In the genomic region with DNA sequence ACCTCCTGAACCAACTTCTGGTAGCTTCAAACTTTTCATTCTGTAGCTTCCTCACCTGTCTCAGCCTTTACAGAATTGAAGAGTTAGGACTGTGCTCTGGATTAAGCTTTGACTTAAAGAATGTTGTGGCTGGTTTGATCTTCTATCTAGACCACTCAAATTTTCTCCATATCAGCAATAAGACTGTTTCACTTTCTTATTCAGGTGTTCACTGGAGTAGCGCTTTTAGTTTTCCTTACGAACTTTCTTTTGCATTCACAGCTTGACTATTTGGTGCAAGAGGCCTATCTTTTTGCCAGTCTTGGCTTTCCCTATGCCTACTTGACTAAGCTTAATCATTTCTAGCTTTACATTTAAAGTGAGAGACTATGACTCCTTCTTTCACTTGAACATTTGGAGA, we compare ENCODE assay signal across 17 cellular contexts. TPM values are rescaled to one million over a fixed set of nuclear protein-coding genes. Genes with fewer than 3 reads are reported as not detected.
DNase-seq lines count a peak whose midpoint lies in the region; ATAC-seq and TF ChIP-seq lines count a peak whose summit lies in the region.
"Had no signal": no experiment of that assay in that cellular context is flagged by ENCODE, and none has a peak within 500 bp of the region (broad histone marks: within the 10 kb centered on the region; RNA-seq: fewer than 3 reads in every experiment).

No MANE protein-coding gene starts in this region.

- WGBS in SK-N-SH (ENCODE audit: low lambda C conversion rate), result 97% methylated on average over 2 of the region's 2 CpGs

- peaks cover 3% of the 10 kb centered on the region for H3K9me3 Mint-ChIP-seq in activated CD4-positive, alpha-beta memory T cell treated with anti-CD3 and anti-CD28 coated beads, Interleukin-2, amount 10 ng/mL, durations not matched to agents 7 days and 5 days
- no peaks in the 10 kb centered on the region for H3K9me3 Mint-ChIP-seq in activated CD4-positive, alpha-beta memory T cell treated with anti-CD3 and anti-CD28 coated beads for 36 hours
- H3K9me3 Mint-ChIP-seq in CD4-positive, alpha-beta memory T cell, result peaks cover 0 to 6% (median 0%) of the 10 kb centered on the region in 8 donors
- peaks cover 8% of the 10 kb centered on the region for H3K9me3 Mint-ChIP-seq in activated T-helper 2 cell treated with anti-CD3 and anti-CD28 coated beads, Interferon-gamma antibody, Interleukin-2, Interleukin-4, amounts not matched to agents 10 μg/mL and 5 μg/mL and 100 μg/mL, durations not matched to agents 14 hours and 24 hours and 36 hours

- no peaks in the 10 kb centered on the region for H3K36me3 ChIP-seq in CD4-positive, alpha-beta memory T cell (ENCODE audit: insufficient read depth, low read length)
- H3K36me3 ChIP-seq in MM.1S (replicated peaks; ENCODE audit: insufficient read depth, low read length) (no peaks in the 10 kb centered on the region), SK-N-SH (replicated peaks in 1 of 2; ENCODE audit: control insufficient read depth in 1 of 2, insufficient read depth in 2 of 2, low read length in 1 of 2) (no peaks in the 10 kb centered on the region)

- H3K79me2 ChIP-seq in MM.1S (ENCODE audit: low read length) (no peaks in the 10 kb centered on the region), SK-N-SH (ENCODE audit: insufficient read depth) (no peaks in the 10 kb centered on the region)

- POLR2A ChIA-PET in activated CD4-positive, alpha-beta memory T cell treated with anti-CD3 and anti-CD28 coated beads, Interleukin-2, amount 10 ng/mL, durations not matched to agents 7 days and 5 days (lab: Charles Lee), result interaction anchor here (0.8 to 1.7 kb wide), 5 partner anchors 9 to 545 kb away, joined by 3 to 6 read pairs (median 3); a partner anchor contains a TSS
- POLR2A ChIA-PET in activated CD4-positive, alpha-beta memory T cell treated with anti-CD3 and anti-CD28 coated beads for 36 hours (lab: Charles Lee), result no interaction called here
- POLR2A ChIA-PET in CD4-positive, alpha-beta memory T cell (lab: Charles Lee; ENCODE audit: partially characterized antibody), result no interaction called here
- POLR2A ChIA-PET in SK-N-SH (lab: Yijun Ruan, JAX), result no interaction called here

- no peaks in the 10 kb centered on the region for H3K9me3 ChIP-seq in CD4-positive, alpha-beta memory T cell (ENCODE audit: control insufficient read depth in 1 of 2, low read length in 2 of 2)
- no peaks in the 10 kb centered on the region for H3K9me3 ChIP-seq in MM.1S (replicated peaks; ENCODE audit: insufficient read depth, low read length)
- H3K9me3 ChIP-seq in SK-N-SH, result no peaks in the 10 kb centered on the region

- no peak for TF ChIP-seq EP300 in SK-N-SH (IDR thresholded peaks at IDR 0.05; ENCODE audit: borderline replicate concordance in 1 of 2, low read depth in 1 of 2, low read length in 1 of 2)

- H3K36me3 Mint-ChIP-seq in activated CD4-positive, alpha-beta memory T cell treated with anti-CD3 and anti-CD28 coated beads, Interleukin-2, amount 10 ng/mL, durations not matched to agents 7 days and 5 days (ENCODE audit: low read depth), result peaks cover 11% of the 10 kb centered on the region
- H3K36me3 Mint-ChIP-seq in activated CD4-positive, alpha-beta memory T cell treated with anti-CD3 and anti-CD28 coated beads for 36 hours, result peaks cover 7% of the 10 kb centered on the region
- peaks cover 4% of the 10 kb centered on the region in 2 donors for H3K36me3 Mint-ChIP-seq in CD4-positive, alpha-beta memory T cell
- peaks cover 41% of the 10 kb centered on the region for H3K36me3 Mint-ChIP-seq in activated T-helper 2 cell treated with anti-CD3 and anti-CD28 coated beads, Interferon-gamma antibody, Interleukin-2, Interleukin-4, amounts not matched to agents 10 μg/mL and 5 μg/mL and 100 μg/mL, durations not matched to agents 14 hours and 24 hours and 36 hours (ENCODE audit: low read depth)

- no peak overlapping the region for H3K27ac ChIP-seq in CD4-positive, alpha-beta memory T cell (ENCODE audit: low read depth, low read length)
- peak overlapping the region; percentile 32; the same call in 1 of the 2 replicates for H3K27ac ChIP-seq in MM.1S (ENCODE audit: low read length)
- no peak overlapping the region for H3K27ac ChIP-seq in SK-N-SH (ENCODE audit: low read depth in 2 of 2, low read length in 1 of 2)

- peak overlapping the region; percentile 70 for H3K27ac Mint-ChIP-seq in activated CD4-positive, alpha-beta memory T cell treated with anti-CD3 and anti-CD28 coated beads, Interleukin-2, amount 10 ng/mL, durations not matched to agents 7 days and 5 days
- H3K27ac Mint-ChIP-seq in activated CD4-positive, alpha-beta memory T cell treated with anti-CD3 and anti-CD28 coated beads for 36 hours, result no peak overlapping the region
- peak overlapping the region; percentile 5 to 86 (median 62) for H3K27ac Mint-ChIP-seq in CD4-positive, alpha-beta memory T cell
- H3K27ac Mint-ChIP-seq in activated T-helper 2 cell treated with anti-CD3 and anti-CD28 coated beads, Interferon-gamma antibody, Interleukin-2, Interleukin-4, amounts not matched to agents 10 μg/mL and 5 μg/mL and 100 μg/mL, durations not matched to agents 14 hours and 24 hours and 36 hours, result peak overlapping the region; percentile 13
- H3K27ac Mint-ChIP-seq: CD14-positive monocyte had no signal

- intact Hi-C loops in activated CD4-positive, alpha-beta memory T cell treated with anti-CD3 and anti-CD28 coated beads for 36 hours (cut with micrococcal nuclease), result loop anchor here (1.0 kb wide), 2 partner anchors 32 to 104 kb away; no protein-coding TSS in a partner anchor
- intact Hi-C loops in CD4-positive, alpha-beta memory T cell (cut with micrococcal nuclease), result no loop called here
- intact Hi-C loops in activated T-helper 2 cell treated with anti-CD3 and anti-CD28 coated beads, Interferon-gamma antibody, Interleukin-2, Interleukin-4, amounts not matched to agents 10 μg/mL and 5 μg/mL and 100 μg/mL, durations not matched to agents 14 hours and 24 hours and 36 hours (cut with micrococcal nuclease), result no loop called here

- H3K9me2 ChIP-seq in MM.1S (replicated peaks; ENCODE audit: insufficient read depth, low read length) (no peaks in the 10 kb centered on the region), SK-N-SH (no peaks in the 10 kb centered on the region)

- H3F3A ChIP-seq in MM.1S (ENCODE audit: insufficient read depth, low read length) (peaks cover 11% of the 10 kb centered on the region; the same call in 1 of the 2 replicates), SK-N-SH (replicated peaks; ENCODE audit: insufficient read depth) (no peaks in the 10 kb centered on the region)

- H3K4me3 Mint-ChIP-seq in activated CD4-positive, alpha-beta memory T cell treated with anti-CD3 and anti-CD28 coated beads, Interleukin-2, amount 10 ng/mL, durations not matched to agents 7 days and 5 days, result peak overlapping the region; percentile 6
- no peak overlapping the region for H3K4me3 Mint-ChIP-seq in activated CD4-positive, alpha-beta memory T cell treated with anti-CD3 and anti-CD28 coated beads for 36 hours
- peak overlapping the region in 7 of 8 donors; percentile 5 to 72 (median 36) for H3K4me3 Mint-ChIP-seq in CD4-positive, alpha-beta memory T cell
- H3K4me3 Mint-ChIP-seq in activated T-helper 2 cell treated with anti-CD3 and anti-CD28 coated beads, Interferon-gamma antibody, Interleukin-2, Interleukin-4, amounts not matched to agents 10 μg/mL and 5 μg/mL and 100 μg/mL, durations not matched to agents 14 hours and 24 hours and 36 hours (ENCODE audit: low read depth), result no peak overlapping the region
- H3K4me3 Mint-ChIP-seq: CD14-positive monocyte had no signal

- H3K27me3 ChIP-seq in CD4-positive, alpha-beta memory T cell (ENCODE audit: insufficient read depth, low read length), result no peaks in the 10 kb centered on the region
- no peaks in the 10 kb centered on the region for H3K27me3 ChIP-seq in MM.1S (replicated peaks; ENCODE audit: insufficient read depth, low read length)
- H3K27me3 ChIP-seq in SK-N-SH (ENCODE audit: insufficient read depth), result no peaks in the 10 kb centered on the region

- TF ChIP-seq RAD21 in SK-N-SH (IDR thresholded peaks at IDR 0.05; ENCODE audit: low read length), result no peak

- peak overlapping the region; percentile 46 for H3K4me2 ChIP-seq in MM.1S (ENCODE audit: low read depth, low read length)
- H3K4me2 ChIP-seq in SK-N-SH, result no peak overlapping the region

- peaks cover 12% of the 10 kb centered on the region for H3K4me1 ChIP-seq in CD4-positive, alpha-beta memory T cell (ENCODE audit: insufficient read depth, low read length)
- peaks cover 11% of the 10 kb centered on the region; the same call in 1 of the 2 replicates for H3K4me1 ChIP-seq in MM.1S (ENCODE audit: low read length)
- no peaks in the 10 kb centered on the region for H3K4me1 ChIP-seq in SK-N-SH (ENCODE audit: control insufficient read depth in 1 of 2, insufficient read depth in 2 of 2, low read depth in 1 of 2, low read length in 1 of 2)

- CTCF ChIA-PET in activated CD4-positive, alpha-beta memory T cell treated with anti-CD3 and anti-CD28 coated beads, Interleukin-2, amount 10 ng/mL, durations not matched to agents 7 days and 5 days (lab: Charles Lee), result interaction anchor here (0.9 to 1.2 kb wide), 2 partner anchors 370 to 560 kb away, joined by 3 to 4 read pairs; no protein-coding TSS in a partner anchor
- CTCF ChIA-PET in activated CD4-positive, alpha-beta memory T cell treated with anti-CD3 and anti-CD28 coated beads for 36 hours (lab: Charles Lee), result interaction anchor here (0.6 kb wide), 1 partner anchor 588 kb away, joined by 3 read pairs; no protein-coding TSS in a partner anchor
- CTCF ChIA-PET in CD4-positive, alpha-beta memory T cell (lab: Charles Lee; ENCODE audit: partially characterized antibody), result no interaction called here
- CTCF ChIA-PET in SK-N-SH (lab: Yijun Ruan, JAX), result no interaction called here

- H3K4me1 Mint-ChIP-seq in activated CD4-positive, alpha-beta memory T cell treated with anti-CD3 and anti-CD28 coated beads, Interleukin-2, amount 10 ng/mL, durations not matched to agents 7 days and 5 days, result peaks cover 34% of the 10 kb centered on the region
- peaks cover 25% of the 10 kb centered on the region for H3K4me1 Mint-ChIP-seq in activated CD4-positive, alpha-beta memory T cell treated with anti-CD3 and anti-CD28 coated beads for 36 hours (ENCODE audit: low read depth)
- H3K4me1 Mint-ChIP-seq in CD4-positive, alpha-beta memory T cell, result peaks cover 12 to 20% (median 17%) of the 10 kb centered on the region in 4 donors
- H3K4me1 Mint-ChIP-seq in activated T-helper 2 cell treated with anti-CD3 and anti-CD28 coated beads, Interferon-gamma antibody, Interleukin-2, Interleukin-4, amounts not matched to agents 10 μg/mL and 5 μg/mL and 100 μg/mL, durations not matched to agents 14 hours and 24 hours and 36 hours (ENCODE audit: low read depth), result peaks cover 35% of the 10 kb centered on the region

- DNase-seq in activated CD4-positive, alpha-beta memory T cell treated with anti-CD3 and anti-CD28 coated beads, Interleukin-2, amount 10 ng/mL, durations not matched to agents 7 days and 5 days, result no peak
- no peak for DNase-seq in activated CD4-positive, alpha-beta memory T cell treated with anti-CD3 and anti-CD28 coated beads for 36 hours
- peak in 1 of 5 donors; percentile 0 for DNase-seq in CD4-positive, alpha-beta memory T cell
- DNase-seq in MM.1S (peak; percentile 86), SK-N-SH (no peak), D341Med (ENCODE audit: low spot score) (no peak)
- no peak for DNase-seq in activated T-helper 2 cell treated with anti-CD3 and anti-CD28 coated beads, Interferon-gamma antibody, Interleukin-2, Interleukin-4, amounts not matched to agents 10 μg/mL and 5 μg/mL and 100 μg/mL, durations not matched to agents 14 hours and 24 hours and 36 hours (ENCODE audit: low spot score)
- DNase-seq: DMS79 treated with DMSO at 0.1 percent for 48 hours, GDM1, IMR-90, NCI-H1436 treated with DMSO at 0.1 percent for 48 hours, NCI-H2081 treated with DMSO at 0.1 percent for 48 hours, NCI-H2227 treated with DMSO at 0.1 percent for 48 hours, NCI-H524 treated with DMSO at 0.1 percent for 48 hours had no signal

- H2AFZ ChIP-seq in MM.1S (ENCODE audit: low read length) (no peak overlapping the region), SK-N-SH (ENCODE audit: low read depth) (no peak overlapping the region)

- H4K20me1 ChIP-seq in MM.1S (ENCODE audit: insufficient read depth, low read length) (no peaks in the 10 kb centered on the region), SK-N-SH (ENCODE audit: insufficient read depth) (no peaks in the 10 kb centered on the region)

- no peak overlapping the region for H3K9ac ChIP-seq in MM.1S (ENCODE audit: low read length)
- no peak overlapping the region for H3K9ac ChIP-seq in SK-N-SH

- H3K4me3 ChIP-seq in CD4-positive, alpha-beta memory T cell (ENCODE audit: low read length in 2 of 2), result no peak overlapping the region
- peak overlapping the region; percentile 9; the same call in 1 of the 2 replicates for H3K4me3 ChIP-seq in MM.1S (ENCODE audit: low read length)
- H3K4me3 ChIP-seq in SK-N-SH (ENCODE audit: low read depth in 2 of 2, low read length in 1 of 2), result no peak overlapping the region

- no peak for ATAC-seq in GM18519 (IDR thresholded peaks at IDR 0.05; ENCODE audit: low FRiP score, unreplicated experiment)
- ATAC-seq: HCT116 had no signal

- H3K27me3 Mint-ChIP-seq in activated CD4-positive, alpha-beta memory T cell treated with anti-CD3 and anti-CD28 coated beads, Interleukin-2, amount 10 ng/mL, durations not matched to agents 7 days and 5 days, result no peaks in the 10 kb centered on the region
- H3K27me3 Mint-ChIP-seq in activated CD4-positive, alpha-beta memory T cell treated with anti-CD3 and anti-CD28 coated beads for 36 hours, result no peaks in the 10 kb centered on the region
- no peaks in the 10 kb centered on the region for H3K27me3 Mint-ChIP-seq in CD4-positive, alpha-beta memory T cell
- no peaks in the 10 kb centered on the region for H3K27me3 Mint-ChIP-seq in activated T-helper 2 cell treated with anti-CD3 and anti-CD28 coated beads, Interferon-gamma antibody, Interleukin-2, Interleukin-4, amounts not matched to agents 10 μg/mL and 5 μg/mL and 100 μg/mL, durations not matched to agents 14 hours and 24 hours and 36 hours (ENCODE audit: low read depth)

- TF ChIP-seq CTCF in MM.1S (IDR thresholded peaks at IDR 0.05; ENCODE audit: low read length) (no peak), SK-N-SH (IDR thresholded peaks at IDR 0.05) (no peak)

RNA-seq across cellular contexts. Expression of a gene that starts 31.5 kb away (rescaled TPM):
- total RNA-seq in activated CD4-positive, alpha-beta memory T cell treated with anti-CD3 and anti-CD28 coated beads, Interleukin-2, amount 10 ng/mL, durations not matched to agents 7 days and 5 days, result 1 to 10 TPM; 7.0 to 7.7 TPM
- 10 to 100 TPM; 10.2 TPM for total RNA-seq in activated CD4-positive, alpha-beta memory T cell treated with anti-CD3 and anti-CD28 coated beads for 36 hours
- 1 to 10 TPM; 5.3 to 8.8 TPM for total RNA-seq in CD4-positive, alpha-beta memory T cell
- polyA plus RNA-seq in CD4-positive, alpha-beta memory T cell, result 1 to 10 TPM; 1.8 to 2.0 TPM
- 10.5 and 13.4 TPM in 2 replicates for total RNA-seq in activated T-helper 2 cell treated with anti-CD3 and anti-CD28 coated beads, Interferon-gamma antibody, Interleukin-2, Interleukin-4, amounts not matched to agents 10 μg/mL and 5 μg/mL and 100 μg/mL, durations not matched to agents 14 hours and 24 hours and 36 hours
- polyA plus RNA-seq in SK-N-SH (2012; rRNA removed), result 10.3 and 13.3 TPM in 2 replicates
- 10.1 and 11.0 TPM in 2 replicates for polyA plus RNA-seq in SK-N-SH (2012; cell fraction: cytosol; rRNA removed)
- 6.0 and 9.4 TPM in 2 replicates for polyA plus RNA-seq in SK-N-SH (2012; cell fraction: nucleus; rRNA removed)

Comparison
In these comparisons a context has a peak if more than half of its experiments do, and no peak if none do; other contexts are left out.
1. H3K4me3 Mint-ChIP-seq: peak in activated CD4-positive, alpha-beta memory T cell treated with anti-CD3 and anti-CD28 coated beads, Interleukin-2, amount 10 ng/mL, durations not matched to agents 7 days and 5 days (single experiment) and CD4-positive, alpha-beta memory T cell (7 of 8); none in activated CD4-positive, alpha-beta memory T cell treated with anti-CD3 and anti-CD28 coated beads for 36 hours (single experiment) and activated T-helper 2 cell treated with anti-CD3 and anti-CD28 coated beads, Interferon-gamma antibody, Interleukin-2, Interleukin-4, amounts not matched to agents 10 μg/mL and 5 μg/mL and 100 μg/mL, durations not matched to agents 14 hours and 24 hours and 36 hours (single experiment).
2. CTCF ChIA-PET loops: an anchor here in activated CD4-positive, alpha-beta memory T cell treated with anti-CD3 and anti-CD28 coated beads, Interleukin-2, amount 10 ng/mL, durations not matched to agents 7 days and 5 days (0.9 to 1.2 kb wide) and activated CD4-positive, alpha-beta memory T cell treated with anti-CD3 and anti-CD28 coated beads for 36 hours (0.6 kb wide); none called in CD4-positive, alpha-beta memory T cell and SK-N-SH.